Comparison of ENCODE assay signal across 9 cellular contexts in genomic region chr19:12952488-12953455, GRCh38. TPM values are rescaled to one million over a fixed set of nuclear protein-coding genes. Genes with fewer than 3 reads are reported as not detected.
DNase-seq lines count a peak whose midpoint lies in the region; ATAC-seq, FAIRE-seq and TF ChIP-seq lines count a peak whose summit lies in the region.
"Had no signal": no experiment of that assay in that cellular context is flagged by ENCODE, and none has a peak within 500 bp of the region (broad histone marks: within the 10 kb centered on the region; RNA-seq: fewer than 3 reads in every experiment).

No MANE protein-coding gene starts in this region.

- H3K27ac ChIP-seq in HepG2 (ENCODE audit: extremely low read length, insufficient read depth, low read length), result no peak overlapping the region
- H3K27ac ChIP-seq in right lobe of liver, result peak overlapping the region in 1 of 3 donors; percentile 43
- H3K27ac ChIP-seq in adipose tissue (ENCODE audit: low read depth, low read length), result peak overlapping the region; percentile 9
- peak overlapping the region; percentile 55 for H3K27ac ChIP-seq in right cardiac atrium (ENCODE audit: low read length)
- H3K27ac ChIP-seq in upper lobe of right lung, result peak overlapping the region; percentile 58

- TF ChIP-seq RAD21 in HepG2 (CRISPR knock-in tag; IDR thresholded peaks at IDR 0.05), result no peak

- POLR2A ChIA-PET in HepG2 (lab: Yijun Ruan, JAX), result interaction anchor here (0.9 to 1.4 kb wide), 3 partner anchors 15 to 62 kb away, joined by 3 to 5 read pairs (median 4); partner anchors contain the start of gene GCDH

- no peak overlapping the region for H3K4me3 ChIP-seq in HepG2 (replicated peaks in 1 of 3; ENCODE audit: insufficient read depth in 1 of 3, low read depth in 2 of 3, low read length in 3 of 3)
- H3K4me3 ChIP-seq in right lobe of liver, result no peak overlapping the region
- H3K4me3 ChIP-seq in right cardiac atrium (ENCODE audit: low read length), result no peak overlapping the region
- H3K4me3 ChIP-seq in upper lobe of right lung, result no peak overlapping the region

- H3K4me2 ChIP-seq in HepG2 (ENCODE audit: low read depth, low read length), result no peak overlapping the region

- H3K4me1 ChIP-seq in HepG2 (ENCODE audit: insufficient read depth, low read length) (peaks cover 24% of the 10 kb centered on the region), right lobe of liver (peaks cover 0 to 5% (median 0%) of the 10 kb centered on the region in 4 donors), right cardiac atrium (ENCODE audit: control insufficient read depth, insufficient read depth, low read length) (peaks cover 7% of the 10 kb centered on the region), upper lobe of right lung (peaks cover 23% of the 10 kb centered on the region)

- CTCF ChIA-PET in HepG2 (lab: Yijun Ruan, JAX; ENCODE audit: low intra/inter-chr PET ratio, low total read pairs), result no interaction called here

- in situ Hi-C loops in HepG2 (cut with HindIII; ENCODE audit: extremely low pct_ligation_motif_present, low pct_unique_long_range_greater_than_20kb), result no loop called here

- ATAC-seq in HepG2 (no peak), right lobe of liver (no peak), right cardiac atrium (peak; percentile 19 to 49), upper lobe of right lung (no peak), HG03432 (IDR thresholded peaks at IDR 0.05; ENCODE audit: unreplicated experiment) (no peak), HG03139 (IDR thresholded peaks at IDR 0.05; ENCODE audit: unreplicated experiment) (no peak)
- no peak for ATAC-seq in activated CD4-positive, CD25-positive, alpha-beta regulatory T cell treated with anti-CD3 and anti-CD28 coated beads, Interleukin-2, amount 50 U/mL, for 24 hours

- no peak overlapping the region for H2AFZ ChIP-seq in HepG2 (ENCODE audit: low read length)

- H3K36me3 ChIP-seq in HepG2 (replicated peaks in 1 of 2; ENCODE audit: control insufficient read depth in 1 of 2, insufficient read depth in 2 of 2, low read length in 2 of 2), result peaks cover 32 to 53% of the 10 kb centered on the region in 2 experiments; a peak in 4 of 5 replicates
- H3K36me3 ChIP-seq in right lobe of liver, result peaks cover 0 to 57% (median 27%) of the 10 kb centered on the region in 4 donors
- peaks cover 74% of the 10 kb centered on the region for H3K36me3 ChIP-seq in upper lobe of right lung

- FAIRE-seq in HepG2 (lab: Jason Lieb, UNC), result no peak

- DNase-seq in HepG2 (ENCODE audit: low spot score) (no peak), right lobe of liver (no peak), right cardiac atrium (peak; percentile 72 to 81 (median 78)), upper lobe of right lung (no peak)

- H4K20me1 ChIP-seq in HepG2 (ENCODE audit: insufficient read depth, low read length), result no peaks in the 10 kb centered on the region

- no peak overlapping the region for H3K9ac ChIP-seq in HepG2 (ENCODE audit: insufficient read depth, low read depth, low read length)

- intact Hi-C loops in HepG2 (cut with micrococcal nuclease; ENCODE audit: unreplicated experiment) (no loop called here), right lobe of liver (cut with DNase I) (no loop called here), right cardiac atrium (cut with DNase I) (no loop called here), upper lobe of right lung (cut with DNase I) (no loop called here)

- WGBS in HepG2 (ENCODE audit: low lambda C conversion rate), result 95% methylated on average over 15 of the region's 18 CpGs
- 32% methylated on average over 9 of the region's 18 CpGs for WGBS in right lobe of liver (ENCODE audit: insufficient coverage, low coverage, low lambda C conversion rate, missing lambda C conversion rate)
- WGBS in adipose tissue, 3 donors, result 42 to 58% (median 45%) methylated on average over 18 of the region's 18 CpGs
- 31% methylated on average over 18 of the region's 18 CpGs for WGBS in right cardiac atrium

- H3K27me3 ChIP-seq in HepG2 (ENCODE audit: control insufficient read depth in 1 of 2, insufficient read depth in 2 of 2, low read length in 2 of 2) (no peaks in the 10 kb centered on the region), right lobe of liver (no peaks in the 10 kb centered on the region), right cardiac atrium (ENCODE audit: control insufficient read depth, insufficient read depth) (no peaks in the 10 kb centered on the region), upper lobe of right lung (no peaks in the 10 kb centered on the region)

- TF ChIP-seq POLR2A in HepG2 (IDR thresholded peaks at IDR 0.05; ENCODE audit: insufficient read depth in 1 of 2, low read depth in 2 of 2, low read length in 2 of 2) (peak in 1 of 2 experiments; percentile 32; a peak in 1 of 4 replicates), right lobe of liver (IDR thresholded peaks at IDR 0.05) (no peak)

- BruUV-seq in HepG2 (replicated peaks; lab: Mats Ljungman, UMichigan), result TSS peak; percentile 61

- TF ChIP-seq CTCF in HepG2 (CRISPR knock-in tag; IDR thresholded peaks at IDR 0.05), result no peak
- no peak for TF ChIP-seq CTCF in right lobe of liver (IDR thresholded peaks at IDR 0.05)
- TF ChIP-seq CTCF in upper lobe of right lung (IDR thresholded peaks at IDR 0.05), result no peak

- TF ChIP-seq EP300 in HepG2 (IDR thresholded peaks at IDR 0.05; ENCODE audit: low read depth in 2 of 2, low read length in 2 of 2) (no peak), HepG2 (CRISPR knock-in tag; IDR thresholded peaks at IDR 0.05; ENCODE audit: borderline replicate concordance) (no peak)

- H3K9me3 ChIP-seq in HepG2 (ENCODE audit: low read length) (no peaks in the 10 kb centered on the region), right lobe of liver (no peaks in the 10 kb centered on the region), right cardiac atrium (ENCODE audit: control insufficient read depth, low read length) (no peaks in the 10 kb centered on the region), upper lobe of right lung (no peaks in the 10 kb centered on the region)

- H3K79me2 ChIP-seq in HepG2 (ENCODE audit: insufficient read depth, low read length), result peaks cover 26% of the 10 kb centered on the region

RNA-seq across cellular contexts. Expression of gene GADD45GIP1, which starts 4.3 kb away (rescaled TPM):
- total RNA-seq in HepG2 (2016; rRNA removed; fragmentation: Illumina TruSeq; extraction: Trizol) (24.6 and 37.4 TPM in 2 replicates), right lobe of liver (10 to 100 TPM in 3 of 6 experiments, 1 to 10 TPM in 3; 7.7 to 29.3 (median 10.0) TPM), right cardiac atrium (10 to 100 TPM; 24.3 to 33.2 (median 29.1) TPM), upper lobe of right lung (16.4 TPM)
- total RNA-seq in HepG2 (2016; cell fraction: cytosol; rRNA removed; fragmentation: Illumina TruSeq; extraction: Trizol; ENCODE audit: low read depth), result 14.3 and 14.8 TPM in 2 replicates
- total RNA-seq in HepG2 (2016; cell fraction: insoluble cytoplasmic fraction; rRNA removed; fragmentation: Illumina TruSeq; extraction: Trizol), result 25.1 and 41.7 TPM in 2 replicates
- 14.2 and 15.7 TPM in 2 replicates for total RNA-seq in HepG2 (2016; cell fraction: membrane; rRNA removed; fragmentation: Illumina TruSeq; extraction: Trizol)
- 8.8 and 9.5 TPM in 2 replicates for total RNA-seq in HepG2 (2016; cell fraction: nucleus; rRNA removed; fragmentation: Illumina TruSeq; extraction: Trizol)
- polyA plus RNA-seq in HepG2 (2011; rRNA removed) (30.7 and 31.9 TPM in 2 replicates), adipose tissue (10 to 100 TPM; 34.2 to 51.5 (median 38.2) TPM), right cardiac atrium (64.5 TPM)
- 33.0 and 52.1 TPM in 2 replicates for polyA plus RNA-seq in HepG2 (2011; cell fraction: cytosol; rRNA removed)
- polyA plus RNA-seq in HepG2 (2011; cell fraction: nucleus; rRNA removed), result 13.9 and 14.0 TPM in 2 replicates
- 19.0 and 20.6 TPM in 2 replicates for polyA plus RNA-seq in HepG2 (2012)
- polyA plus RNA-seq in HepG2 (2016; cell fraction: cytosol; fragmentation: Illumina TruSeq; extraction: Trizol; ENCODE audit: low read depth), result 24.7 and 26.7 TPM in 2 replicates
- 71.6 and 84.3 TPM in 2 replicates for polyA plus RNA-seq in HepG2 (2016; cell fraction: insoluble cytoplasmic fraction; fragmentation: Illumina TruSeq; extraction: Trizol; ENCODE audit: low read depth)
- polyA plus RNA-seq in HepG2 (2016; cell fraction: membrane; fragmentation: Illumina TruSeq; extraction: Trizol; ENCODE audit: low read depth), result 20.1 and 21.0 TPM in 2 replicates
- 27.9 and 29.2 TPM in 2 replicates for polyA plus RNA-seq in HepG2 (2016; cell fraction: nucleus; fragmentation: Illumina TruSeq; extraction: Trizol; ENCODE audit: insufficient read depth, low read depth)
- polyA minus RNA-seq in HepG2 (2011; rRNA and poly(A)+ RNA removed; ENCODE audit: low replicate concordance), result 6.2 and 12.6 TPM in 2 replicates
- 9.9 and 11.7 TPM in 2 replicates for polyA minus RNA-seq in HepG2 (2011; cell fraction: cytosol; rRNA and poly(A)+ RNA removed)
- 3.2 and 3.7 TPM in 2 replicates for polyA minus RNA-seq in HepG2 (2011; cell fraction: nucleus; rRNA and poly(A)+ RNA removed)

RNA-seq across cellular contexts. Expression of gene RAD23A, which starts 7.1 kb away (rescaled TPM):
- 34.6 and 42.5 TPM in 2 replicates for total RNA-seq in HepG2 (2016; rRNA removed; fragmentation: Illumina TruSeq; extraction: Trizol)
- 64.7 and 77.4 TPM in 2 replicates for total RNA-seq in HepG2 (2016; cell fraction: cytosol; rRNA removed; fragmentation: Illumina TruSeq; extraction: Trizol; ENCODE audit: low read depth)
- 29.6 and 43.3 TPM in 2 replicates for total RNA-seq in HepG2 (2016; cell fraction: insoluble cytoplasmic fraction; rRNA removed; fragmentation: Illumina TruSeq; extraction: Trizol)
- total RNA-seq in HepG2 (2016; cell fraction: membrane; rRNA removed; fragmentation: Illumina TruSeq; extraction: Trizol), result 95.2 and 117 TPM in 2 replicates
- total RNA-seq in HepG2 (2016; cell fraction: nucleus; rRNA removed; fragmentation: Illumina TruSeq; extraction: Trizol), result 27.5 and 30.5 TPM in 2 replicates
- 50.3 and 54.2 TPM in 2 replicates for polyA plus RNA-seq in HepG2 (2011; rRNA removed)
- 51.8 and 73.5 TPM in 2 replicates for polyA plus RNA-seq in HepG2 (2011; cell fraction: cytosol; rRNA removed)
- 80.8 and 87.8 TPM in 2 replicates for polyA plus RNA-seq in HepG2 (2011; cell fraction: nucleus; rRNA removed)
- 95.7 and 105 TPM in 2 replicates for polyA plus RNA-seq in HepG2 (2012)
- 137 and 157 TPM in 2 replicates for polyA plus RNA-seq in HepG2 (2016; cell fraction: cytosol; fragmentation: Illumina TruSeq; extraction: Trizol; ENCODE audit: low read depth)
- polyA plus RNA-seq in HepG2 (2016; cell fraction: insoluble cytoplasmic fraction; fragmentation: Illumina TruSeq; extraction: Trizol; ENCODE audit: low read depth), result 55.9 and 73.5 TPM in 2 replicates
- 175 and 195 TPM in 2 replicates for polyA plus RNA-seq in HepG2 (2016; cell fraction: membrane; fragmentation: Illumina TruSeq; extraction: Trizol; ENCODE audit: low read depth)
- polyA plus RNA-seq in HepG2 (2016; cell fraction: nucleus; fragmentation: Illumina TruSeq; extraction: Trizol; ENCODE audit: insufficient read depth, low read depth), result 90.3 and 97.5 TPM in 2 replicates
- 54.6 and 102 TPM in 2 replicates for polyA minus RNA-seq in HepG2 (2011; rRNA and poly(A)+ RNA removed; ENCODE audit: low replicate concordance)
- 52.5 and 54.0 TPM in 2 replicates for polyA minus RNA-seq in HepG2 (2011; cell fraction: cytosol; rRNA and poly(A)+ RNA removed)
- polyA minus RNA-seq in HepG2 (2011; cell fraction: nucleus; rRNA and poly(A)+ RNA removed), result 20.0 and 27.4 TPM in 2 replicates
- total RNA-seq in right lobe of liver, result 10 to 100 TPM; 37.8 to 69.0 (median 52.9) TPM
- polyA plus RNA-seq in adipose tissue, result 100 to 1,000 TPM in 2 of 3 donors, 10 to 100 TPM in 1; 58.1 to 159 (median 133) TPM
- total RNA-seq in right cardiac atrium, result 100 to 1,000 TPM; 127 to 137 (median 133) TPM
- 122 TPM for polyA plus RNA-seq in right cardiac atrium
- total RNA-seq in upper lobe of right lung, result 109 TPM

RNA-seq across cellular contexts. Expression of gene CALR, which starts 14.4 kb away (rescaled TPM):
- 420 and 898 TPM in 2 replicates for total RNA-seq in HepG2 (2016; rRNA removed; fragmentation: Illumina TruSeq; extraction: Trizol)
- total RNA-seq in HepG2 (2016; cell fraction: cytosol; rRNA removed; fragmentation: Illumina TruSeq; extraction: Trizol; ENCODE audit: low read depth), result 227 and 266 TPM in 2 replicates
- 389 and 943 TPM in 2 replicates for total RNA-seq in HepG2 (2016; cell fraction: insoluble cytoplasmic fraction; rRNA removed; fragmentation: Illumina TruSeq; extraction: Trizol)
- total RNA-seq in HepG2 (2016; cell fraction: membrane; rRNA removed; fragmentation: Illumina TruSeq; extraction: Trizol), result 340 and 383 TPM in 2 replicates
- total RNA-seq in HepG2 (2016; cell fraction: nucleus; rRNA removed; fragmentation: Illumina TruSeq; extraction: Trizol), result 693 and 829 TPM in 2 replicates
- polyA plus RNA-seq in HepG2 (2011; rRNA removed), result 842 and 934 TPM in 2 replicates
- polyA plus RNA-seq in HepG2 (2011; cell fraction: cytosol; rRNA removed), result 752 and 842 TPM in 2 replicates
- 381 and 448 TPM in 2 replicates for polyA plus RNA-seq in HepG2 (2011; cell fraction: nucleus; rRNA removed)
- 606 and 725 TPM in 2 replicates for polyA plus RNA-seq in HepG2 (2012)
- polyA plus RNA-seq in HepG2 (2016; cell fraction: cytosol; fragmentation: Illumina TruSeq; extraction: Trizol; ENCODE audit: low read depth), result 313 and 359 TPM in 2 replicates
- polyA plus RNA-seq in HepG2 (2016; cell fraction: insoluble cytoplasmic fraction; fragmentation: Illumina TruSeq; extraction: Trizol; ENCODE audit: low read depth), result 478 and 547 TPM in 2 replicates
- polyA plus RNA-seq in HepG2 (2016; cell fraction: membrane; fragmentation: Illumina TruSeq; extraction: Trizol; ENCODE audit: low read depth), result 345 and 409 TPM in 2 replicates
- polyA plus RNA-seq in HepG2 (2016; cell fraction: nucleus; fragmentation: Illumina TruSeq; extraction: Trizol; ENCODE audit: insufficient read depth, low read depth), result 1,564 and 1,658 TPM in 2 replicates
- 932 and 1,241 TPM in 2 replicates for polyA minus RNA-seq in HepG2 (2011; rRNA and poly(A)+ RNA removed; ENCODE audit: low replicate concordance)
- polyA minus RNA-seq in HepG2 (2011; cell fraction: cytosol; rRNA and poly(A)+ RNA removed), result 408 and 482 TPM in 2 replicates
- polyA minus RNA-seq in HepG2 (2011; cell fraction: nucleus; rRNA and poly(A)+ RNA removed), result 228 and 256 TPM in 2 replicates
- 1,000 to 10,000 TPM in 3 of 6 experiments, 100 to 1,000 TPM in 3; 771 to 1,471 (median 1,008) TPM for total RNA-seq in right lobe of liver
- polyA plus RNA-seq in adipose tissue, result 100 to 1,000 TPM; 215 to 433 (median 312) TPM
- total RNA-seq in right cardiac atrium, result 100 to 1,000 TPM; 314 to 703 (median 631) TPM
- polyA plus RNA-seq in right cardiac atrium, result 374 TPM
- total RNA-seq in upper lobe of right lung, result 991 TPM

RNA-seq across cellular contexts. Expression of gene DAND5, which starts 16.6 kb away (rescaled TPM):
- total RNA-seq in HepG2 (2016; rRNA removed; fragmentation: Illumina TruSeq; extraction: Trizol) (not detected in 2 replicates), right lobe of liver (not detected), right cardiac atrium (10 to 100 TPM in 2 of 4 donors, 1 to 10 TPM in 2; 5.0 to 13.8 (median 11.1) TPM), upper lobe of right lung (not detected)
- not detected in 2 replicates for total RNA-seq in HepG2 (2016; cell fraction: cytosol; rRNA removed; fragmentation: Illumina TruSeq; extraction: Trizol; ENCODE audit: low read depth)
- total RNA-seq in HepG2 (2016; cell fraction: insoluble cytoplasmic fraction; rRNA removed; fragmentation: Illumina TruSeq; extraction: Trizol), result not detected in 2 replicates
- not detected in 2 replicates for total RNA-seq in HepG2 (2016; cell fraction: membrane; rRNA removed; fragmentation: Illumina TruSeq; extraction: Trizol)
- total RNA-seq in HepG2 (2016; cell fraction: nucleus; rRNA removed; fragmentation: Illumina TruSeq; extraction: Trizol), result not detected in 2 replicates
- polyA plus RNA-seq in HepG2 (2011; rRNA removed) (0.04 TPM in 1 of 2 replicates, not detected in the other), adipose tissue (under 1 TPM; 0.04 to 0.11 (median 0.05) TPM), right cardiac atrium (7.0 TPM)
- polyA plus RNA-seq in HepG2 (2011; cell fraction: cytosol; rRNA removed), result 0.03 and 0.04 TPM in 2 replicates
- 0.10 and 0.13 TPM in 2 replicates for polyA plus RNA-seq in HepG2 (2011; cell fraction: nucleus; rRNA removed)
- not detected in 2 replicates for polyA plus RNA-seq in HepG2 (2012)
- not detected in 2 replicates for polyA plus RNA-seq in HepG2 (2016; cell fraction: cytosol; fragmentation: Illumina TruSeq; extraction: Trizol; ENCODE audit: low read depth)
- polyA plus RNA-seq in HepG2 (2016; cell fraction: insoluble cytoplasmic fraction; fragmentation: Illumina TruSeq; extraction: Trizol; ENCODE audit: low read depth), result not detected in 2 replicates
- polyA plus RNA-seq in HepG2 (2016; cell fraction: membrane; fragmentation: Illumina TruSeq; extraction: Trizol; ENCODE audit: low read depth), result not detected in 2 replicates
- polyA plus RNA-seq in HepG2 (2016; cell fraction: nucleus; fragmentation: Illumina TruSeq; extraction: Trizol; ENCODE audit: insufficient read depth, low read depth), result not detected in 2 replicates
- 0.40 TPM in 1 of 2 replicates, not detected in the other for polyA minus RNA-seq in HepG2 (2011; rRNA and poly(A)+ RNA removed; ENCODE audit: low replicate concordance)
- polyA minus RNA-seq in HepG2 (2011; cell fraction: cytosol; rRNA and poly(A)+ RNA removed), result not detected in 2 replicates
- not detected in 2 replicates for polyA minus RNA-seq in HepG2 (2011; cell fraction: nucleus; rRNA and poly(A)+ RNA removed)
- total RNA-seq: SK-MEL-5 had no signal

RNA-seq across cellular contexts. Expression of gene FARSA, which starts 19.3 kb away (rescaled TPM):
- total RNA-seq in HepG2 (2016; rRNA removed; fragmentation: Illumina TruSeq; extraction: Trizol) (68.0 and 72.0 TPM in 2 replicates), right lobe of liver (10 to 100 TPM; 22.9 to 46.2 (median 29.0) TPM), right cardiac atrium (10 to 100 TPM; 32.6 to 44.8 (median 42.9) TPM), upper lobe of right lung (39.5 TPM)
- 30.6 and 33.8 TPM in 2 replicates for total RNA-seq in HepG2 (2016; cell fraction: cytosol; rRNA removed; fragmentation: Illumina TruSeq; extraction: Trizol; ENCODE audit: low read depth)
- 61.4 and 77.8 TPM in 2 replicates for total RNA-seq in HepG2 (2016; cell fraction: insoluble cytoplasmic fraction; rRNA removed; fragmentation: Illumina TruSeq; extraction: Trizol)
- 31.3 and 31.6 TPM in 2 replicates for total RNA-seq in HepG2 (2016; cell fraction: membrane; rRNA removed; fragmentation: Illumina TruSeq; extraction: Trizol)
- 38.1 and 43.4 TPM in 2 replicates for total RNA-seq in HepG2 (2016; cell fraction: nucleus; rRNA removed; fragmentation: Illumina TruSeq; extraction: Trizol)
- polyA plus RNA-seq in HepG2 (2011; rRNA removed) (25.9 and 37.0 TPM in 2 replicates), adipose tissue (10 to 100 TPM; 34.0 to 47.6 (median 35.0) TPM), right cardiac atrium (38.7 TPM)
- 20.2 and 25.7 TPM in 2 replicates for polyA plus RNA-seq in HepG2 (2011; cell fraction: cytosol; rRNA removed)
- 86.4 and 92.2 TPM in 2 replicates for polyA plus RNA-seq in HepG2 (2011; cell fraction: nucleus; rRNA removed)
- 47.9 and 53.4 TPM in 2 replicates for polyA plus RNA-seq in HepG2 (2012)
- polyA plus RNA-seq in HepG2 (2016; cell fraction: cytosol; fragmentation: Illumina TruSeq; extraction: Trizol; ENCODE audit: low read depth), result 20.5 and 21.3 TPM in 2 replicates
- 76.2 and 85.7 TPM in 2 replicates for polyA plus RNA-seq in HepG2 (2016; cell fraction: insoluble cytoplasmic fraction; fragmentation: Illumina TruSeq; extraction: Trizol; ENCODE audit: low read depth)
- polyA plus RNA-seq in HepG2 (2016; cell fraction: membrane; fragmentation: Illumina TruSeq; extraction: Trizol; ENCODE audit: low read depth), result 21.2 and 25.0 TPM in 2 replicates
- polyA plus RNA-seq in HepG2 (2016; cell fraction: nucleus; fragmentation: Illumina TruSeq; extraction: Trizol; ENCODE audit: insufficient read depth, low read depth), result 71.9 and 80.2 TPM in 2 replicates
- polyA minus RNA-seq in HepG2 (2011; rRNA and poly(A)+ RNA removed; ENCODE audit: low replicate concordance), result 36.3 and 65.5 TPM in 2 replicates
- polyA minus RNA-seq in HepG2 (2011; cell fraction: cytosol; rRNA and poly(A)+ RNA removed), result 17.6 and 18.3 TPM in 2 replicates
- polyA minus RNA-seq in HepG2 (2011; cell fraction: nucleus; rRNA and poly(A)+ RNA removed), result 14.5 and 16.0 TPM in 2 replicates

Comparison
In these comparisons a context has a peak if more than half of its experiments do, and no peak if none do; other contexts are left out.
1. ATAC-seq: peak in right cardiac atrium (2 of 2); none in HepG2 (single experiment), right lobe of liver (0 of 4), upper lobe of right lung (single experiment), activated CD4-positive, CD25-positive, alpha-beta regulatory T cell treated with anti-CD3 and anti-CD28 coated beads, Interleukin-2, amount 50 U/mL, for 24 hours (0 of 2), HG03432 (single experiment) and HG03139 (single experiment).
2. DNase-seq: peak in right cardiac atrium (3 of 3); none in HepG2 (single experiment), right lobe of liver (0 of 3) and upper lobe of right lung (single experiment).